ENCODE assay signal across 8 cellular contexts in genomic region chr12:66188584-66189475, GRCh38. TPM values are rescaled to one million over a fixed set of nuclear protein-coding genes. Genes with fewer than 3 reads are reported as not detected.
DNase-seq lines count a peak whose midpoint lies in the region; ATAC-seq and TF ChIP-seq lines count a peak whose summit lies in the region.

Gene IRAK3, plus strand, starts transcription at chr12:66189214. Its CDS starts 86 bp downstream, at chr12:66189300.

- CTCF ChIA-PET in Calu3 (lab: Charles Lee) = interaction anchor here (1.3 kb wide), 1 partner anchor 19 kb away, joined by 9 read pairs; the partner anchor contains the start of gene TMBIM4
- CTCF ChIA-PET in WTC11 (lab: Charles Lee) = interaction anchor here (0.6 to 1.4 kb wide), 3 partner anchors 14 to 44 kb away, joined by 3 to 6 read pairs (median 5); no protein-coding TSS in a partner anchor

- TF ChIP-seq CTCF in Calu3 (IDR thresholded peaks at IDR 0.05; ENCODE audit: unreplicated experiment) (no peak), WTC11 (IDR thresholded peaks at IDR 0.05) (no peak)

- no peaks in the 10 kb centered on the region for H3K9me3 ChIP-seq in ectodermal cell (ENCODE audit: control insufficient read depth, low read length)

- 24% methylated on average over 78 of the region's 78 CpGs for WGBS in ectodermal cell, 2 experiments

- H3K27me3 Mint-ChIP-seq in Calu3 (ENCODE audit: unreplicated experiment) (no peaks in the 10 kb centered on the region), WTC11 (ENCODE audit: low read depth) (peaks cover 72% of the 10 kb centered on the region)
- peaks cover 69% of the 10 kb centered on the region for H3K27me3 Mint-ChIP-seq in stimulated activated memory B cell treated with anti-CD40 and anti-IgM and Interleukin-4, amounts not matched to agents 10 μg/mL and 1 μg/mL and 100 μg/mL, for 72 hours

- peak within 1 kb of the TSS; percentile 75 for H3K4me3 Mint-ChIP-seq in Calu3 (ENCODE audit: low read depth, unreplicated experiment)
- H3K4me3 Mint-ChIP-seq in WTC11 = peak within 1 kb of the TSS; percentile 62
- peak within 1 kb of the TSS; percentile 70 for H3K4me3 Mint-ChIP-seq in stimulated activated memory B cell treated with anti-CD40 and anti-IgM and Interleukin-4, amounts not matched to agents 10 μg/mL and 1 μg/mL and 100 μg/mL, for 72 hours

- H3K27ac Mint-ChIP-seq in Calu3 (ENCODE audit: unreplicated experiment) (peak within 1 kb of the TSS; percentile 72), WTC11 (no peak within 1 kb of the TSS)
- H3K27ac Mint-ChIP-seq in stimulated activated memory B cell treated with anti-CD40 and anti-IgM and Interleukin-4, amounts not matched to agents 10 μg/mL and 1 μg/mL and 100 μg/mL, for 72 hours = peak within 1 kb of the TSS; percentile 42

- POLR2A ChIA-PET in WTC11 (lab: Charles Lee) = no interaction called here

- no peaks in the 10 kb centered on the region for H3K36me3 ChIP-seq in ectodermal cell (ENCODE audit: control insufficient read depth, insufficient read depth, low read length)

- ATAC-seq in GM19372 (IDR thresholded peaks at IDR 0.05; ENCODE audit: low read depth, unreplicated experiment) (peak; percentile 63), HG03457 (IDR thresholded peaks at IDR 0.05; ENCODE audit: unreplicated experiment) (peak; percentile 62), WTC11 (peak; percentile 94)
- peak; percentile 75 for ATAC-seq in stimulated activated memory B cell treated with anti-CD40 and anti-IgM and Interleukin-4, amounts not matched to agents 10 μg/mL and 1 μg/mL and 100 μg/mL, for 72 hours

- H3K4me1 ChIP-seq in ectodermal cell (ENCODE audit: control insufficient read depth, insufficient read depth, low read length) = no peaks in the 10 kb centered on the region

- H3K27me3 ChIP-seq in ectodermal cell (ENCODE audit: control insufficient read depth, insufficient read depth, low read length, poor library complexity, severe bottlenecking) = peaks cover 47% of the 10 kb centered on the region

- H3K9me3 Mint-ChIP-seq in Calu3 (ENCODE audit: low read depth, unreplicated experiment) (peaks cover 5% of the 10 kb centered on the region), WTC11 (peaks cover 7% of the 10 kb centered on the region)
- H3K9me3 Mint-ChIP-seq in stimulated activated memory B cell treated with anti-CD40 and anti-IgM and Interleukin-4, amounts not matched to agents 10 μg/mL and 1 μg/mL and 100 μg/mL, for 72 hours = peaks cover 9% of the 10 kb centered on the region

- H3K4me3 ChIP-seq in ectodermal cell (ENCODE audit: insufficient read depth, low read depth, low read length) = peak within 1 kb of the TSS; percentile 36

- intact Hi-C loops in Calu3 (cut with micrococcal nuclease; ENCODE audit: unreplicated experiment) = no loop called here

- DNase-seq in Calu3 (peak; percentile 65), WTC11 (ENCODE audit: low spot score) (peak; percentile 52), lung microvascular endothelial cell (ENCODE audit: low read depth in 2 of 2) (peak; percentile 77 to 86), NCI-H2196 (lab: John Stamatoyannopoulos, UW; ENCODE audit: unreplicated experiment) (no peak)

- H3K4me1 Mint-ChIP-seq in Calu3 (ENCODE audit: low read depth, unreplicated experiment) (peaks cover 32% of the 10 kb centered on the region), WTC11 (peaks cover 2% of the 10 kb centered on the region; the same call in 1 of the 2 replicates)
- peaks cover 12% of the 10 kb centered on the region for H3K4me1 Mint-ChIP-seq in stimulated activated memory B cell treated with anti-CD40 and anti-IgM and Interleukin-4, amounts not matched to agents 10 μg/mL and 1 μg/mL and 100 μg/mL, for 72 hours

- H3K27ac ChIP-seq in ectodermal cell (ENCODE audit: insufficient read depth, low read depth, low read length, poor library complexity, severe bottlenecking) = no peak within 1 kb of the TSS

- BruUV-seq in Calu3 (replicated peaks; lab: Mats Ljungman, UMichigan) = no TSS peak

- peaks cover 17% of the 10 kb centered on the region for H3K36me3 Mint-ChIP-seq in Calu3 (ENCODE audit: insufficient read depth, unreplicated experiment)
- H3K36me3 Mint-ChIP-seq in WTC11 = peaks cover 4% of the 10 kb centered on the region; the same call in 1 of the 2 replicates
- peaks cover 12% of the 10 kb centered on the region for H3K36me3 Mint-ChIP-seq in stimulated activated memory B cell treated with anti-CD40 and anti-IgM and Interleukin-4, amounts not matched to agents 10 μg/mL and 1 μg/mL and 100 μg/mL, for 72 hours

TF ChIP-seq in WTC11, 78 proteins besides CTCF, POLR2A, EP300 and RAD21 (continues in another document):
- TF ChIP-seq ZNF416 (CRISPR knock-in tag; IDR thresholded peaks at IDR 0.05) (peak; percentile 74; the same call in 1 of the 2 replicates), PRRX2 (CRISPR knock-in tag; IDR thresholded peaks at IDR 0.05) (no peak), MAX (CRISPR knock-in tag; IDR thresholded peaks at IDR 0.05) (peak; percentile 99), ESRRA (CRISPR knock-in tag; IDR thresholded peaks at IDR 0.05; ENCODE audit: borderline replicate concordance) (peak; percentile 85), ZNF317 (CRISPR knock-in tag; IDR thresholded peaks at IDR 0.05; ENCODE audit: borderline replicate concordance, low read depth) (0 out of 2 replicates have a peak, but pooled peaks have one; percentile 62), PRDM15 (CRISPR knock-in tag; IDR thresholded peaks at IDR 0.05) (peak; percentile 11; the same call in 1 of the 2 replicates), ATF3 (CRISPR knock-in tag; conservative IDR thresholded peaks at IDR 0.05) (peak; percentile 78; the same call in 1 of the 2 replicates), EMX1 (CRISPR knock-in tag; IDR thresholded peaks at IDR 0.05) (no peak), NFYB (CRISPR knock-in tag; conservative IDR thresholded peaks at IDR 0.05; ENCODE audit: low read depth) (peak; percentile 16; the same call in 1 of the 2 replicates), ZNF423 (CRISPR knock-in tag; IDR thresholded peaks at IDR 0.05) (no peak), FOXP1 (CRISPR knock-in tag; IDR thresholded peaks at IDR 0.05; ENCODE audit: borderline replicate concordance) (peak; percentile 98)

RNA-seq across cellular contexts. Expression of gene IRAK3, which starts in this region (rescaled TPM):
- total RNA-seq in Calu3 (2022) (7.8 and 12.0 TPM in 2 replicates), WTC11 (2021) (0.70 to 0.92 TPM (median 0.89 TPM) in 3 replicates), lung microvascular endothelial cell (8.5 and 17.3 TPM in 2 replicates)
- 0.39 TPM for polyA plus RNA-seq in ectodermal cell (2013, experiment 1 of 4)
- 0.50 TPM for polyA plus RNA-seq in ectodermal cell (2013, experiment 2 of 4)
- polyA plus RNA-seq in ectodermal cell (2013, experiment 3 of 4) = 0.59 TPM
- 0.49 TPM for polyA plus RNA-seq in ectodermal cell (2013, experiment 4 of 4)

Comparison
In these comparisons a context has a peak if more than half of its experiments do, and no peak if none do; other contexts are left out.
1. Peak in DNase-seq and ATAC-seq in WTC11; RNA of the gene not detected or under 1 TPM.